ENCODE assay signal across 3 cellular contexts in genomic region chr5:141743652-141744333, GRCh38.
TF ChIP-seq lines count a peak whose summit lies in the region.

No MANE protein-coding gene starts in this region.

TF ChIP-seq in liver, 16 proteins besides CTCF, POLR2A, EP300 and RAD21 (continued from another document):
- TF ChIP-seq FOXA1 (IDR thresholded peaks at IDR 0.05) (no peak), EGR1 (IDR thresholded peaks at IDR 0.05; ENCODE audit: low read depth in 2 of 2) (no peak), REST (IDR thresholded peaks at IDR 0.05) (peak; percentile 49), JUND (IDR thresholded peaks at IDR 0.05) (no peak), TAF1 (conservative IDR thresholded peaks at IDR 0.05) (no peak), ATF3 (IDR thresholded peaks at IDR 0.05) (no peak)

TF ChIP-seq in HepG2, 621 proteins besides CTCF, POLR2A, EP300 and RAD21 (continued from another document):
- TF ChIP-seq PHF8 (CRISPR knock-in tag; IDR thresholded peaks at IDR 0.05) (no peak), NR2F6 (IDR thresholded peaks at IDR 0.05) (no peak), NR2F6 (CRISPR knock-in tag; IDR thresholded peaks at IDR 0.05) (no peak), TMF1 (CRISPR knock-in tag; IDR thresholded peaks at IDR 0.05; ENCODE audit: low read depth) (no peak), SYNCRIP (IDR thresholded peaks at IDR 0.05; ENCODE audit: insufficient read depth, low read depth, low read length) (no peak), ZNF629 (CRISPR knock-in tag; conservative IDR thresholded peaks at IDR 0.05) (no peak), NFRKB (IDR thresholded peaks at IDR 0.05) (no peak), SNAPC2 (CRISPR knock-in tag; IDR thresholded peaks at IDR 0.05) (no peak), SP5 (CRISPR knock-in tag; IDR thresholded peaks at IDR 0.05; ENCODE audit: borderline replicate concordance, low read depth) (no peak), MAF1 (CRISPR knock-in tag; IDR thresholded peaks at IDR 0.05; ENCODE audit: borderline replicate concordance) (no peak), KDM3A (CRISPR knock-in tag; IDR thresholded peaks at IDR 0.05; ENCODE audit: low read depth) (no peak), ZNF746 (CRISPR knock-in tag; IDR thresholded peaks at IDR 0.05) (no peak), LRRFIP1 (CRISPR knock-in tag; conservative IDR thresholded peaks at IDR 0.05) (no peak), ZNF580 (CRISPR knock-in tag; IDR thresholded peaks at IDR 0.05; ENCODE audit: borderline replicate concordance, low read depth) (no peak), HMGA1 (CRISPR knock-in tag; conservative IDR thresholded peaks at IDR 0.05) (no peak), ZBTB4 (CRISPR knock-in tag; IDR thresholded peaks at IDR 0.05; ENCODE audit: borderline replicate concordance) (no peak), RARG (CRISPR knock-in tag; IDR thresholded peaks at IDR 0.05; ENCODE audit: low read depth) (no peak), XRCC5 (optimal IDR thresholded peaks at IDR 0.05; ENCODE audit: low read length) (no peak)

TF ChIP-seq in WTC11, 78 proteins besides CTCF, POLR2A, EP300 and RAD21:
- TF ChIP-seq AR (CRISPR knock-in tag; IDR thresholded peaks at IDR 0.05): no peak
- peak; percentile 12; the same call in 1 of the 2 replicates for TF ChIP-seq IRF1 (CRISPR knock-in tag; IDR thresholded peaks at IDR 0.05)
- TF ChIP-seq TEAD4 (CRISPR knock-in tag; IDR thresholded peaks at IDR 0.05): no peak
